ENCODE assay signal across 9 cellular contexts in the genomic region with DNA sequence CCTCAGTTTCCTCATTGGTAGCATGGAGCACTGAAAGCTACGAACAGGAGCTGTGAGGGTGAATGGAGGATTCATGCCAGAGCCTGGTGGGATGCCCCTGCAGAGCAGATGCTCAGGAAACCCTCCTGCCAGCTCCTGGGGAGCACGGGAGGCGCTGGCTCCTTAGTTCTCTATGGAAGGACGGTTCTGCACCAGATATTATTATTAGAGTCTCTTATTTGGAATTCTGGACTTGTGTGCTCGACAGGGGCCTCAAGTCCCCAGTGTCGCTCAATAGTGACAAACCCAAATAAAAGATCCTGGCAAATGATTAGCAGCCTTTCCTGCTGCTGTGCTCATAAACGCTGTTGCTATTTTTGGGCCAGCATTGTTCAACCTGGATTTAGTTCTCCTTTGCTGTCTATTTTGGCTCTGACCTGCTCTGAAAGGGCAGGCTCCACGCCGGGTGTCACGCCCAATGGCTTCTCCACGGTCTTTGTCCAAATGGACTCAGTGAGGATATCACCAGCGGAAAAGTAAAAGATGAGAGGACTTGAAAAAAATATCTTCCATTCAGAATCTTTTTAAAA. TPM values are rescaled to one million over a fixed set of nuclear protein-coding genes. Genes with fewer than 3 reads are reported as not detected.
DNase-seq lines count a peak whose midpoint lies in the region; ATAC-seq and TF ChIP-seq lines count a peak whose summit lies in the region.
"Had no signal": no experiment of that assay in that cellular context is flagged by ENCODE, and none has a peak within 500 bp of the region (broad histone marks: within the 10 kb centered on the region; RNA-seq: fewer than 3 reads in every experiment).

No MANE protein-coding gene starts in this region.

- TF ChIP-seq CTCF in VCaP (conservative IDR thresholded peaks at IDR 0.05) (no peak), left ventricle myocardium inferior (IDR thresholded peaks at IDR 0.05; ENCODE audit: borderline replicate concordance) (no peak)

- H3K9ac ChIP-seq in skeletal muscle tissue (ENCODE audit: low read depth in 1 of 3, low read length in 3 of 3): peak overlapping the region; percentile 71 to 79 (median 73)

- H3K27me3 ChIP-seq in left ventricle myocardium inferior (ENCODE audit: low read depth): no peaks in the 10 kb centered on the region
- H3K27me3 ChIP-seq in skeletal muscle tissue (ENCODE audit: control insufficient read depth in 3 of 3, insufficient read depth in 3 of 3, low read length in 3 of 3): no peaks in the 10 kb centered on the region

- no peaks in the 10 kb centered on the region for H3K9me3 ChIP-seq in left ventricle myocardium inferior (replicated peaks)
- H3K9me3 ChIP-seq in skeletal muscle tissue (ENCODE audit: control insufficient read depth in 3 of 3, low read length in 3 of 3): no peaks in the 10 kb centered on the region

- H3K36me3 ChIP-seq in left ventricle myocardium inferior (no peaks in the 10 kb centered on the region), skeletal muscle tissue (ENCODE audit: control insufficient read depth in 3 of 3, insufficient read depth in 3 of 3, low read length in 3 of 3) (no peaks in the 10 kb centered on the region)

- H3K4me3 ChIP-seq in left ventricle myocardium inferior: peak overlapping the region; percentile 31
- H3K4me3 ChIP-seq in skeletal muscle tissue (ENCODE audit: low read length in 3 of 3): peak overlapping the region; percentile 27 to 54 (median 53)

- ATAC-seq in GM18868 (IDR thresholded peaks at IDR 0.05; ENCODE audit: unreplicated experiment): no peak
- no peak for ATAC-seq in HG03025 (IDR thresholded peaks at IDR 0.05; ENCODE audit: low FRiP score, unreplicated experiment)

- intact Hi-C loops in left ventricle myocardium inferior (cut with micrococcal nuclease): no loop called here

- peak; percentile 46 for DNase-seq in HT-29 (ENCODE audit: low spot score)
- no peak for DNase-seq in left ventricle myocardium inferior
- DNase-seq in HPDE6-E6E7 (ENCODE audit: extremely low spot score): no peak
- DNase-seq: activated CD4-positive, CD25-positive, alpha-beta regulatory T cell; stimulated activated CD4-positive, alpha-beta T cell treated with anti-CD3 and anti-CD28 coated beads, Interleukin-2, amount 100 ng/mL, for 24 hours had no signal

- H3K4me1 ChIP-seq in left ventricle myocardium inferior (peaks cover 96% of the 10 kb centered on the region), skeletal muscle tissue (ENCODE audit: control insufficient read depth in 3 of 3, insufficient read depth in 3 of 3, low read length in 3 of 3) (peaks cover 75 to 80% (median 80%) of the 10 kb centered on the region in 3 donors)

- H3K27ac ChIP-seq in VCaP (peak overlapping the region; percentile 79), left ventricle myocardium inferior (replicated peaks) (peak overlapping the region; percentile 95), skeletal muscle tissue (ENCODE audit: low read depth, low read length) (peak overlapping the region; percentile 90)

RNA-seq across cellular contexts. Expression of gene KLF6, which starts 23.0 kb away (rescaled TPM):
- 155 and 182 TPM in 2 replicates for total RNA-seq in HT-29 (2014; rRNA removed; shearing (Covaris generic))
- total RNA-seq in left ventricle myocardium inferior (43.8 TPM), skeletal muscle tissue (50.6 TPM)
